Comparison of ENCODE assay signal across 15 cellular contexts in the genomic region with DNA sequence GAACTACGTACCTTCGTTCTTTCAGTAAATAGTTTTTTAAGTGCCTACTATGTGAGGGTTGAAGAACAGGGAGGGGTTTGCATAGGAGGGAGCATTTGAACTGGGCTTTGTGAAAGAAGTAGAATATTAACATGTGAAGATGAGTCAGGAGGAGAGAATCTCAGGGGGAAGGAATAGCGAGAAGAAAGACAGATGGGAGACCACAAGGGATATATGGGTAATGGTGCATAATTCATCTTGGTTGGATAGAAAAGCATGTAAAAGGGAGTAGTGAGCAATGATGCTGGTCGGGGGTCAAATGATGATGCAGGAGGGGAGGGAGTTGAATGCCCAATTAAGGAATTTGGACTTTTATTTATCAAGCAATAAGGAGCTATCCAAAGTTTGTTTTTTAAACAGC. TPM values are rescaled to one million over a fixed set of nuclear protein-coding genes. Genes with fewer than 3 reads are reported as not detected.
DNase-seq lines count a peak whose midpoint lies in the region; ATAC-seq, FAIRE-seq and TF ChIP-seq lines count a peak whose summit lies in the region.
"Had no signal": no experiment of that assay in that cellular context is flagged by ENCODE, and none has a peak within 500 bp of the region (broad histone marks: within the 10 kb centered on the region; RNA-seq: fewer than 3 reads in every experiment).

No MANE protein-coding gene starts in this region.

- intact Hi-C loops in activated naive CD4-positive, alpha-beta T cell treated with anti-CD3 and anti-CD28 coated beads for 36 hours (cut with micrococcal nuclease): no loop called here

- no peak overlapping the region for H3K4me3 Mint-ChIP-seq in endothelial cell (ENCODE audit: unreplicated experiment)
- no peak overlapping the region for H3K4me3 Mint-ChIP-seq in activated naive CD4-positive, alpha-beta T cell treated with anti-CD3 and anti-CD28 coated beads for 36 hours

- no peaks in the 10 kb centered on the region for H3K9me3 Mint-ChIP-seq in endothelial cell (ENCODE audit: unreplicated experiment)
- peaks cover 2% of the 10 kb centered on the region for H3K9me3 Mint-ChIP-seq in activated naive CD4-positive, alpha-beta T cell treated with anti-CD3 and anti-CD28 coated beads for 36 hours

- H3K27me3 Mint-ChIP-seq in endothelial cell (ENCODE audit: unreplicated experiment): no peaks in the 10 kb centered on the region
- no peaks in the 10 kb centered on the region for H3K27me3 Mint-ChIP-seq in activated naive CD4-positive, alpha-beta T cell treated with anti-CD3 and anti-CD28 coated beads for 36 hours (ENCODE audit: low read depth)

- no peak for ATAC-seq in HG03139 (IDR thresholded peaks at IDR 0.05; ENCODE audit: unreplicated experiment)
- ATAC-seq: SK-N-SH treated with all-trans-retinoic acid at 6 μM for 48 hours had no signal

- no peak for TF ChIP-seq CTCF in endothelial cell (IDR thresholded peaks at IDR 0.05; ENCODE audit: unreplicated experiment)

- FAIRE-seq in GM12891 (lab: Jason Lieb, UNC): peak; percentile 33
- FAIRE-seq: GM18507, H54 had no signal

- no peak for TF ChIP-seq POLR2A in GM12891 (IDR thresholded peaks at IDR 0.05; ENCODE audit: low read depth, low read length)

- H3K27ac Mint-ChIP-seq in endothelial cell (ENCODE audit: unreplicated experiment): peak overlapping the region; percentile 11
- no peak overlapping the region for H3K27ac Mint-ChIP-seq in activated naive CD4-positive, alpha-beta T cell treated with anti-CD3 and anti-CD28 coated beads for 36 hours

- DNase-seq in GM12891 (ENCODE audit: insufficient read length, low spot score): no peak
- peak; percentile 38 for DNase-seq in M059J (ENCODE audit: low read depth)
- DNase-seq in endothelial cell (ENCODE audit: low spot score): no peak
- peak; percentile 48 for DNase-seq in renal cortical epithelial cell (ENCODE audit: low read depth)
- no peak for DNase-seq in activated naive CD4-positive, alpha-beta T cell treated with anti-CD3 and anti-CD28 coated beads for 36 hours
- DNase-seq in activated gamma-delta T cell treated with Interleukin-2 at 50 U/mL for 16 hours: no peak
- DNase-seq in T-helper 1 cell: no peak
- DNase-seq: NCI-H1092 treated with DMSO at 0.1 percent for 48 hours, NCI-H1694 treated with DMSO at 0.1 percent for 48 hours, NCI-H82, SHP77 had no signal

- no peaks in the 10 kb centered on the region for H3K4me1 Mint-ChIP-seq in endothelial cell (ENCODE audit: unreplicated experiment)
- H3K4me1 Mint-ChIP-seq in activated naive CD4-positive, alpha-beta T cell treated with anti-CD3 and anti-CD28 coated beads for 36 hours (ENCODE audit: low read depth): peaks cover 12% of the 10 kb centered on the region

- no peaks in the 10 kb centered on the region for H3K36me3 Mint-ChIP-seq in endothelial cell (ENCODE audit: low read depth, unreplicated experiment)
- H3K36me3 Mint-ChIP-seq in activated naive CD4-positive, alpha-beta T cell treated with anti-CD3 and anti-CD28 coated beads for 36 hours (ENCODE audit: low read depth): peaks cover 10% of the 10 kb centered on the region

- CTCF ChIA-PET in activated naive CD4-positive, alpha-beta T cell treated with anti-CD3 and anti-CD28 coated beads for 36 hours (lab: Charles Lee): no interaction called here

TF ChIP-seq in GM12891, 5 proteins besides CTCF, POLR2A, EP300 and RAD21:
- TF ChIP-seq PAX5 (IDR thresholded peaks at IDR 0.05; ENCODE audit: insufficient read depth, low read length, severe bottlenecking): no peak
- TF ChIP-seq TAF1 (IDR thresholded peaks at IDR 0.05; ENCODE audit: low read depth, low read length): no peak
- TF ChIP-seq POLR2AphosphoS5 (IDR thresholded peaks at IDR 0.05; ENCODE audit: low read depth, low read length): no peak
- TF ChIP-seq SPI1 (IDR thresholded peaks at IDR 0.05; ENCODE audit: low read depth, low read length): no peak
- no peak for TF ChIP-seq POU2F2 (IDR thresholded peaks at IDR 0.05; ENCODE audit: low read depth, low read length)

RNA-seq across cellular contexts. Expression of a gene that starts 52.7 kb away (rescaled TPM):
- polyA plus RNA-seq in GM12891 (2012; ENCODE audit: low read depth, missing spikeins): 9.9 TPM
- 32.6 and 33.4 TPM in 2 replicates for total RNA-seq in M059J (2014; rRNA removed; shearing (Covaris generic))
- total RNA-seq in endothelial cell (ENCODE audit: unreplicated experiment): 18.7 TPM
- 12.7 and 17.3 TPM in 2 replicates for total RNA-seq in renal cortical epithelial cell
- total RNA-seq in activated naive CD4-positive, alpha-beta T cell treated with anti-CD3 and anti-CD28 coated beads for 36 hours: 10 to 100 TPM; 11.9 to 12.0 TPM

Comparison
In these comparisons a context has a peak if more than half of its experiments do, and no peak if none do; other contexts are left out.
1. DNase-seq: peak in M059J (single experiment) and renal cortical epithelial cell (single experiment); none in GM12891 (single experiment), endothelial cell (single experiment), activated naive CD4-positive, alpha-beta T cell treated with anti-CD3 and anti-CD28 coated beads for 36 hours (single experiment), activated gamma-delta T cell treated with Interleukin-2 at 50 U/mL for 16 hours (single experiment) and T-helper 1 cell (0 of 5).